ENCODE assay signal across 12 cellular contexts in genomic region chr18:63040788-63041410, GRCh38.
A peak's percentile ranks its signal among the peaks of the same experiment; 100 is the strongest.
DNase-seq lines count a peak whose midpoint lies in the region; ATAC-seq and TF ChIP-seq lines count a peak whose summit lies in the region.
"Had no signal": no experiment of that assay in that cellular context is flagged by ENCODE, and none has a peak within 500 bp of the region (broad histone marks: within the 10 kb centered on the region; RNA-seq: fewer than 3 reads in every experiment).

No MANE protein-coding gene starts in this region.

- H3K36me3 Mint-ChIP-seq in activated naive CD8-positive, alpha-beta T cell = peaks cover 11% of the 10 kb centered on the region

- no peaks in the 10 kb centered on the region for H3K36me3 ChIP-seq in osteoblast (ENCODE audit: insufficient read depth, low read length)
- H3K36me3 ChIP-seq in BE2C = no peaks in the 10 kb centered on the region
- H3K36me3 ChIP-seq in tibial artery = no peaks in the 10 kb centered on the region
- H3K36me3 ChIP-seq: pancreas had no signal

- H3K27ac Mint-ChIP-seq in activated naive CD8-positive, alpha-beta T cell = peak overlapping the region; percentile 28

- no peaks in the 10 kb centered on the region for H3K27me3 Mint-ChIP-seq in activated naive CD8-positive, alpha-beta T cell

- peaks cover 6% of the 10 kb centered on the region for H3K27me3 ChIP-seq in osteoblast (ENCODE audit: insufficient read depth, low read length)
- H3K27me3 ChIP-seq in BE2C = no peaks in the 10 kb centered on the region
- peaks cover 0 to 2% of the 10 kb centered on the region in 2 donors for H3K27me3 ChIP-seq in tibial artery
- H3K27me3 ChIP-seq: pancreas had no signal

- H3K4me3 ChIP-seq in GM12864 (ENCODE audit: low read depth, low read length) (no peak overlapping the region), osteoblast (ENCODE audit: insufficient read depth, low read length) (no peak overlapping the region), BE2C (ENCODE audit: low read depth, low read length) (no peak overlapping the region), tibial artery (no peak overlapping the region)
- H3K4me3 ChIP-seq: coronary artery, pancreas had no signal

- no peaks in the 10 kb centered on the region for H4K20me1 ChIP-seq in osteoblast (ENCODE audit: insufficient read depth, low read length)

- peaks cover 7% of the 10 kb centered on the region for H3K4me1 Mint-ChIP-seq in activated naive CD8-positive, alpha-beta T cell (ENCODE audit: low read depth)

- no peak overlapping the region for H3K4me3 Mint-ChIP-seq in activated naive CD8-positive, alpha-beta T cell

- no peak overlapping the region for H3K4me2 ChIP-seq in osteoblast (ENCODE audit: insufficient read depth, low read length)

- TF ChIP-seq CTCF in GM12864 (IDR thresholded peaks at IDR 0.05; ENCODE audit: low read depth, low read length, missing control alignments) (no peak), osteoblast (IDR thresholded peaks at IDR 0.05; ENCODE audit: extremely low read depth, low read depth, low read length) (no peak), BE2C (IDR thresholded peaks at IDR 0.05; ENCODE audit: low read depth, low read length) (no peak), tibial artery (IDR thresholded peaks at IDR 0.05) (no peak)

- H2AFZ ChIP-seq in osteoblast (ENCODE audit: low read length) = no peak overlapping the region

- no peaks in the 10 kb centered on the region for H3K79me2 ChIP-seq in osteoblast (ENCODE audit: insufficient read depth, low read length)

- intact Hi-C loops in tibial artery (cut with DNase I; ENCODE audit: low total_unique reads) = no loop called here

- ATAC-seq in GM19395 (IDR thresholded peaks at IDR 0.05; ENCODE audit: unreplicated experiment) = peak; percentile 77
- ATAC-seq in HG02981 (IDR thresholded peaks at IDR 0.05; ENCODE audit: unreplicated experiment) = peak; percentile 58

- H3K4me1 ChIP-seq in osteoblast (ENCODE audit: insufficient read depth, low read length) (no peaks in the 10 kb centered on the region), BE2C (no peaks in the 10 kb centered on the region), tibial artery (no peaks in the 10 kb centered on the region)
- H3K4me1 ChIP-seq: pancreas had no signal

- DNase-seq in GM12864 (ENCODE audit: low read depth) (peak; percentile 43), osteoblast (ENCODE audit: insufficient read length, low spot score, missing footprints) (no peak), SIG-M5 (lab: John Stamatoyannopoulos, UW) (no peak), BE2C (no peak), tibial artery (no peak)
- DNase-seq: activated CD8-positive, alpha-beta memory T cell treated with anti-CD3 and anti-CD28 coated beads for 24 hours; OCI-M1; pancreas had no signal

- H3K27ac ChIP-seq in osteoblast (ENCODE audit: low read depth, low read length) (no peak overlapping the region), tibial artery (no peak overlapping the region)
- H3K27ac ChIP-seq: coronary artery had no signal

- H3K9me3 Mint-ChIP-seq in activated naive CD8-positive, alpha-beta T cell (ENCODE audit: low read depth) = peaks cover 15% of the 10 kb centered on the region

- H3K9me3 ChIP-seq in osteoblast (ENCODE audit: low read depth, low read length) = no peaks in the 10 kb centered on the region
- no peaks in the 10 kb centered on the region for H3K9me3 ChIP-seq in BE2C
- peaks cover 0 to 12% (median 0%) of the 10 kb centered on the region in 3 donors for H3K9me3 ChIP-seq in tibial artery
- H3K9me3 ChIP-seq: pancreas had no signal
